Comparison of ENCODE assay signal across 9 cellular contexts in genomic region chr17:62062936-62063335, GRCh38. TPM values are rescaled to one million over a fixed set of nuclear protein-coding genes. Genes with fewer than 3 reads are reported as not detected.
DNase-seq lines count a peak whose midpoint lies in the region; ATAC-seq and TF ChIP-seq lines count a peak whose summit lies in the region.
"Had no signal": no experiment of that assay in that cellular context is flagged by ENCODE, and none has a peak within 500 bp of the region (broad histone marks: within the 10 kb centered on the region; RNA-seq: fewer than 3 reads in every experiment).

No MANE protein-coding gene starts in this region.

- peaks cover 43% of the 10 kb centered on the region for H3K36me3 ChIP-seq in BLaER1
- peaks cover 58% of the 10 kb centered on the region for H3K36me3 ChIP-seq in KOPT-K1 (ENCODE audit: insufficient read depth, low read length)

- no peaks in the 10 kb centered on the region for H3K27me3 Mint-ChIP-seq in naive thymus-derived CD8-positive, alpha-beta T cell

- H3K9me3 ChIP-seq in BLaER1 (no peaks in the 10 kb centered on the region), KOPT-K1 (ENCODE audit: insufficient read depth, low read length, poor library complexity, severe bottlenecking) (no peaks in the 10 kb centered on the region)

- TF ChIP-seq CTCF in coronary artery (IDR thresholded peaks at IDR 0.05) = no peak

- H3K4me2 ChIP-seq in BLaER1 = peak overlapping the region; percentile 90

- no peaks in the 10 kb centered on the region for H3K27me3 ChIP-seq in BLaER1

- POLR2A ChIA-PET in naive thymus-derived CD8-positive, alpha-beta T cell (lab: Charles Lee) = no interaction called here

- H3K36me3 Mint-ChIP-seq in naive thymus-derived CD8-positive, alpha-beta T cell = peaks cover 2 to 43% (median 5%) of the 10 kb centered on the region in 3 donors

- peaks cover 70% of the 10 kb centered on the region for H4K20me1 ChIP-seq in BLaER1

- H3K9me3 Mint-ChIP-seq in naive thymus-derived CD8-positive, alpha-beta T cell = no peaks in the 10 kb centered on the region

- peak overlapping the region; percentile 52 for H3K9ac ChIP-seq in BLaER1

- no peak for ATAC-seq in naive thymus-derived CD8-positive, alpha-beta T cell
- ATAC-seq in GM21529 (IDR thresholded peaks at IDR 0.05; ENCODE audit: unreplicated experiment) = no peak
- ATAC-seq in HG03457 (IDR thresholded peaks at IDR 0.05; ENCODE audit: unreplicated experiment) = no peak
- ATAC-seq in GM18519 (IDR thresholded peaks at IDR 0.05; ENCODE audit: low FRiP score, unreplicated experiment) = no peak

- H3K4me1 Mint-ChIP-seq in naive thymus-derived CD8-positive, alpha-beta T cell = peaks cover 28 to 60% (median 55%) of the 10 kb centered on the region in 4 donors

- peaks cover 40% of the 10 kb centered on the region for H3K4me1 ChIP-seq in BLaER1

- H3K27ac ChIP-seq in BLaER1 (no peak overlapping the region), KOPT-K1 (ENCODE audit: low read depth, low read length, poor library complexity, severe bottlenecking) (peak overlapping the region; percentile 86), coronary artery (peak overlapping the region in 1 of 2 donors; percentile 99)

- H3K4me3 ChIP-seq in BLaER1 (peak overlapping the region; percentile 98), coronary artery (peak overlapping the region; percentile 94)

- peak overlapping the region in 6 of 10 donors; percentile 0 to 99 (median 63) for H3K27ac Mint-ChIP-seq in naive thymus-derived CD8-positive, alpha-beta T cell

- no peak for DNase-seq in coronary artery (ENCODE audit: low spot score)
- DNase-seq in naive thymus-derived CD8-positive, alpha-beta T cell = no peak
- no peak for DNase-seq in AML-193 (lab: John Stamatoyannopoulos, UW)
- DNase-seq: RPMI8226 had no signal

- peak overlapping the region; percentile 85 to 99 (median 95) for H3K4me3 Mint-ChIP-seq in naive thymus-derived CD8-positive, alpha-beta T cell

RNA-seq across cellular contexts. Expression of gene MED13, which starts 2.1 kb away (rescaled TPM):
- total RNA-seq in naive thymus-derived CD8-positive, alpha-beta T cell = 10 to 100 TPM; 70.1 to 82.4 TPM
- 1 to 10 TPM; 2.1 to 3.7 (median 3.1) TPM for polyA plus RNA-seq in naive thymus-derived CD8-positive, alpha-beta T cell
